ENCODE assay signal across 17 cellular contexts in genomic region chr6:115914098-115914497, GRCh38.
"Had no signal": no experiment of that assay in that cellular context is flagged by ENCODE, and none has a peak within 500 bp of the region (broad histone marks: within the 10 kb centered on the region; RNA-seq: fewer than 3 reads in every experiment).

No MANE protein-coding gene starts in this region.

- H3K4me1 ChIP-seq: ascending aorta, breast epithelium, gastrocnemius medialis, heart left ventricle, right atrium auricular region, tibial artery had no signal

- H3K27ac ChIP-seq: ascending aorta, breast epithelium, gastrocnemius medialis, heart left ventricle, right atrium auricular region, tibial artery had no signal

- DNase-seq: activated CD4-positive, alpha-beta T cell treated with anti-CD3 and anti-CD28 coated beads, Interleukin-2, amount 50 U/mL, for 1 hour; activated CD8-positive, alpha-beta memory T cell treated with anti-CD3 and anti-CD28 coated beads for 24 hours; activated naive CD8-positive, alpha-beta T cell treated with anti-CD3 and anti-CD28 coated beads, Interleukin-2, amount 50 U/mL, for 24 hours; dermis blood vessel endothelial cell; effector memory CD8-positive, alpha-beta T cell; gastrocnemius medialis; heart left ventricle; naive thymus-derived CD8-positive, alpha-beta T cell; stimulated activated CD4-positive, alpha-beta T cell treated with anti-CD3 and anti-CD28 coated beads, Interleukin-2, amount 100 ng/mL, for 48 hours; tibial artery had no signal

- H3K36me3 ChIP-seq: ascending aorta, breast epithelium, gastrocnemius medialis, heart left ventricle, right atrium auricular region, tibial artery had no signal

- H3K9me3 ChIP-seq: ascending aorta, breast epithelium, gastrocnemius medialis, heart left ventricle, right atrium auricular region, tibial artery had no signal

- H3K4me3 ChIP-seq: ascending aorta, breast epithelium, gastrocnemius medialis, heart left ventricle, right atrium auricular region, tibial artery had no signal

- H3K27me3 ChIP-seq: ascending aorta, breast epithelium, gastrocnemius medialis, right atrium auricular region, tibial artery had no signal

- ATAC-seq: activated CD4-positive, CD25-positive, alpha-beta regulatory T cell treated with anti-CD3 and anti-CD28 coated beads, Interleukin-2, amount 50 U/mL, for 24 hours; activated naive CD8-positive, alpha-beta T cell treated with anti-CD3 and anti-CD28 coated beads, Interleukin-2, amount 50 U/mL, for 24 hours; effector memory CD8-positive, alpha-beta T cell; gastrocnemius medialis; heart left ventricle; naive thymus-derived CD8-positive, alpha-beta T cell; stimulated activated memory B cell treated with anti-CD40 and anti-IgM and Interleukin-4, amounts not matched to agents 10 μg/mL and 1 μg/mL and 100 μg/mL, for 72 hours had no signal

- FAIRE-seq: islet of Langerhans, urothelium cell line had no signal
